In the genomic region with DNA sequence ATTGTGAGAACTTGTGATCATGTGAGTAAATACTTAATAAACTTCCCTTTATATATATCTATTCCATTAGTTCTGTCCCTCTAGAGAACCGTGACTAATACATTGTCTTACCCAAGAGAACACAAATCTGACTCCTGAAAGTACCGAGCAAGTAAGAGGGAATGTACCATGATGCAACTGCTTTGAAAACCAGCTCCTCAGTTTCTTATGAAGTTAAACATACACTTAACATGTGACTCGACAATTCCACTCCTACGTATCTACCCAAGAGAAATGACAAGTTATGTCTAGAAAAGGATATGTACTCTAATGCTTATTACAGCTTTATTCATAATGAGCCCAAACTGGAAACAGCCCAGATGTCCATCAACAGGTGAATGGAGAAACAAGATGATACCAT, we compare ENCODE assay signal across 16 cellular contexts. TPM values are rescaled to one million over a fixed set of nuclear protein-coding genes. Genes with fewer than 3 reads are reported as not detected.
A peak's percentile ranks its signal among the peaks of the same experiment; 100 is the strongest.
DNase-seq lines count a peak whose midpoint lies in the region; TF ChIP-seq lines count a peak whose summit lies in the region.
"Had no signal": no experiment of that assay in that cellular context is flagged by ENCODE, and none has a peak within 500 bp of the region (broad histone marks: within the 10 kb centered on the region; RNA-seq: fewer than 3 reads in every experiment).

No MANE protein-coding gene starts in this region.

- intact Hi-C loops in MCF 10A (cut with micrococcal nuclease), result no loop called here
- intact Hi-C loops in breast epithelium (cut with DNase I; ENCODE audit: low total_unique reads), result no loop called here
- intact Hi-C loops in activated T-helper 1 cell treated with anti-CD3 and anti-CD28 coated beads, Interleukin-12 subunit alpha, Interleukin-12 subunit beta, Interleukin-2, Interleukin-4 antibody, amounts not matched to agents 30 ng/mL and 10 ng/mL and 1 ng/mL, durations not matched to agents 14 hours and 24 hours and 36 hours (cut with micrococcal nuclease), result no loop called here
- intact Hi-C loops in cardiac septum (cut with DNase I), result no loop called here

- TF ChIP-seq CTCF in MCF 10A (IDR thresholded peaks at IDR 0.05; ENCODE audit: unreplicated experiment) (no peak), breast epithelium (IDR thresholded peaks at IDR 0.05) (no peak), fibroblast of the aortic adventitia (IDR thresholded peaks at IDR 0.05; ENCODE audit: insufficient read depth, low read length) (no peak)

- H3K27ac ChIP-seq in breast epithelium, result no peak overlapping the region
- H3K27ac ChIP-seq: SJCRH30 had no signal

- BruUV-seq in MCF 10A (replicated peaks; lab: Mats Ljungman, UMichigan), result no TSS peak

- POLR2A ChIA-PET in MCF 10A (lab: Yijun Ruan, JAX), result interaction anchor here (0.6 to 1.1 kb wide), 4 partner anchors 11 to 41 kb away, joined by 3 read pairs; no protein-coding TSS in a partner anchor

- H3K36me3 Mint-ChIP-seq in MCF 10A (ENCODE audit: insufficient read depth, unreplicated experiment), result peaks cover 5% of the 10 kb centered on the region
- no peaks in the 10 kb centered on the region for H3K36me3 Mint-ChIP-seq in activated T-helper 1 cell treated with anti-CD3 and anti-CD28 coated beads, Interleukin-12 subunit alpha, Interleukin-12 subunit beta, Interleukin-2, Interleukin-4 antibody, amounts not matched to agents 30 ng/mL and 10 ng/mL and 1 ng/mL, durations not matched to agents 14 hours and 24 hours and 36 hours (ENCODE audit: low read depth)

- H3K4me3 ChIP-seq in breast epithelium, result no peak overlapping the region
- no peak overlapping the region for H3K4me3 ChIP-seq in fibroblast of the aortic adventitia (ENCODE audit: low read depth, low read length)
- H3K4me3 ChIP-seq: SJCRH30 had no signal

- peaks cover 8% of the 10 kb centered on the region for H3K9me3 Mint-ChIP-seq in MCF 10A (ENCODE audit: unreplicated experiment)
- H3K9me3 Mint-ChIP-seq in activated T-helper 1 cell treated with anti-CD3 and anti-CD28 coated beads, Interleukin-12 subunit alpha, Interleukin-12 subunit beta, Interleukin-2, Interleukin-4 antibody, amounts not matched to agents 30 ng/mL and 10 ng/mL and 1 ng/mL, durations not matched to agents 14 hours and 24 hours and 36 hours, result no peaks in the 10 kb centered on the region

- no peak overlapping the region for H3K4me3 Mint-ChIP-seq in MCF 10A (ENCODE audit: unreplicated experiment)
- H3K4me3 Mint-ChIP-seq in activated T-helper 1 cell treated with anti-CD3 and anti-CD28 coated beads, Interleukin-12 subunit alpha, Interleukin-12 subunit beta, Interleukin-2, Interleukin-4 antibody, amounts not matched to agents 30 ng/mL and 10 ng/mL and 1 ng/mL, durations not matched to agents 14 hours and 24 hours and 36 hours, result no peak overlapping the region

- H3K36me3 ChIP-seq in breast epithelium, result no peaks in the 10 kb centered on the region
- H3K36me3 ChIP-seq: SJCRH30 had no signal

- CTCF ChIA-PET in MCF 10A (lab: Yijun Ruan, JAX), result interaction anchor here (0.6 to 1.6 kb wide), 3 partner anchors 19 to 118 kb away, joined by 5 to 6 read pairs (median 5); no protein-coding TSS in a partner anchor

- no peak overlapping the region for H3K27ac Mint-ChIP-seq in MCF 10A (ENCODE audit: low read depth, unreplicated experiment)
- peak overlapping the region; percentile 6 for H3K27ac Mint-ChIP-seq in activated T-helper 1 cell treated with anti-CD3 and anti-CD28 coated beads, Interleukin-12 subunit alpha, Interleukin-12 subunit beta, Interleukin-2, Interleukin-4 antibody, amounts not matched to agents 30 ng/mL and 10 ng/mL and 1 ng/mL, durations not matched to agents 14 hours and 24 hours and 36 hours

- peaks cover 24% of the 10 kb centered on the region for H3K4me1 Mint-ChIP-seq in MCF 10A (ENCODE audit: insufficient read depth, unreplicated experiment)
- peaks cover 33% of the 10 kb centered on the region for H3K4me1 Mint-ChIP-seq in activated T-helper 1 cell treated with anti-CD3 and anti-CD28 coated beads, Interleukin-12 subunit alpha, Interleukin-12 subunit beta, Interleukin-2, Interleukin-4 antibody, amounts not matched to agents 30 ng/mL and 10 ng/mL and 1 ng/mL, durations not matched to agents 14 hours and 24 hours and 36 hours (ENCODE audit: low read depth)

- H3K27me3 Mint-ChIP-seq in MCF 10A (ENCODE audit: insufficient read depth, unreplicated experiment), result no peaks in the 10 kb centered on the region
- no peaks in the 10 kb centered on the region for H3K27me3 Mint-ChIP-seq in activated T-helper 1 cell treated with anti-CD3 and anti-CD28 coated beads, Interleukin-12 subunit alpha, Interleukin-12 subunit beta, Interleukin-2, Interleukin-4 antibody, amounts not matched to agents 30 ng/mL and 10 ng/mL and 1 ng/mL, durations not matched to agents 14 hours and 24 hours and 36 hours (ENCODE audit: insufficient read depth)

- DNase-seq in MCF 10A (ENCODE audit: unreplicated experiment) (peak; percentile 47), breast epithelium (ENCODE audit: low spot score in 2 of 2) (no peak), fibroblast of the aortic adventitia (ENCODE audit: low read depth) (peak; percentile 91), NCI-H526 (lab: John Stamatoyannopoulos, UW) (no peak), cardiac septum (ENCODE audit: low spot score) (no peak), H4 (ENCODE audit: low spot score) (no peak), HuH-7.5 (ENCODE audit: low spot score) (no peak)
- no peak for DNase-seq in activated T-helper 1 cell treated with anti-CD3 and anti-CD28 coated beads, Interleukin-12 subunit alpha, Interleukin-12 subunit beta, Interleukin-2, Interleukin-4 antibody, amounts not matched to agents 30 ng/mL and 10 ng/mL and 1 ng/mL, durations not matched to agents 14 hours and 24 hours and 36 hours (ENCODE audit: low spot score)
- DNase-seq: C1 segment of cervical spinal cord; central memory CD4-positive, alpha-beta T cell; NCI-H1105 treated with DMSO at 0.1 percent for 48 hours; NCI-H510A; SJCRH30; stimulated activated CD4-positive, alpha-beta T cell treated with anti-CD3 and anti-CD28 coated beads, Interleukin-2, amount 100 ng/mL, for 24 hours had no signal

- no peaks in the 10 kb centered on the region for H3K9me3 ChIP-seq in breast epithelium
- H3K9me3 ChIP-seq: SJCRH30 had no signal

- H3K27me3 ChIP-seq in breast epithelium, result no peaks in the 10 kb centered on the region
- H3K27me3 ChIP-seq: SJCRH30 had no signal

- no peak for TF ChIP-seq POLR2A in breast epithelium (IDR thresholded peaks at IDR 0.05)

- H3K4me1 ChIP-seq in breast epithelium, result no peaks in the 10 kb centered on the region
- H3K4me1 ChIP-seq: SJCRH30 had no signal

RNA-seq across cellular contexts. Expression of gene GJD3, which starts 8.8 kb away (rescaled TPM):
- total RNA-seq in MCF 10A (2022), result not detected in 2 replicates
- not detected for total RNA-seq in breast epithelium
- total RNA-seq in activated T-helper 1 cell treated with anti-CD3 and anti-CD28 coated beads, Interleukin-12 subunit alpha, Interleukin-12 subunit beta, Interleukin-2, Interleukin-4 antibody, amounts not matched to agents 30 ng/mL and 10 ng/mL and 1 ng/mL, durations not matched to agents 14 hours and 24 hours and 36 hours, result 0.44 and 0.56 TPM in 2 replicates
- 5.9 TPM in 1 of 2 replicates, not detected in the other for total RNA-seq in fibroblast of the aortic adventitia (ENCODE audit: low replicate concordance)
- 2.6 TPM for total RNA-seq in cardiac septum
- total RNA-seq in H4 (2014; rRNA removed; shearing (Covaris generic)), result not detected in 2 replicates
- total RNA-seq: epithelial cell of proximal tubule, HT-29, SJCRH30 had no signal

RNA-seq across cellular contexts. Expression of gene TOP2A, which starts 44.4 kb away (rescaled TPM):
- 100 and 151 TPM in 2 replicates for total RNA-seq in MCF 10A (2022)
- 1 to 10 TPM; 2.0 to 6.4 (median 2.5) TPM for total RNA-seq in breast epithelium
- total RNA-seq in activated T-helper 1 cell treated with anti-CD3 and anti-CD28 coated beads, Interleukin-12 subunit alpha, Interleukin-12 subunit beta, Interleukin-2, Interleukin-4 antibody, amounts not matched to agents 30 ng/mL and 10 ng/mL and 1 ng/mL, durations not matched to agents 14 hours and 24 hours and 36 hours, result 161 and 174 TPM in 2 replicates
- 25.3 and 145 TPM in 2 replicates for total RNA-seq in fibroblast of the aortic adventitia (ENCODE audit: low replicate concordance)
- total RNA-seq in cardiac septum, result 0.51 TPM
- 194 and 219 TPM in 2 replicates for total RNA-seq in H4 (2014; rRNA removed; shearing (Covaris generic))

Comparison
In these comparisons a context has a peak if more than half of its experiments do, and no peak if none do; other contexts are left out.
1. DNase-seq: peak in MCF 10A (single experiment) and fibroblast of the aortic adventitia (single experiment); none in breast epithelium (0 of 2), activated T-helper 1 cell treated with anti-CD3 and anti-CD28 coated beads, Interleukin-12 subunit alpha, Interleukin-12 subunit beta, Interleukin-2, Interleukin-4 antibody, amounts not matched to agents 30 ng/mL and 10 ng/mL and 1 ng/mL, durations not matched to agents 14 hours and 24 hours and 36 hours (single experiment), NCI-H526 (0 of 2), cardiac septum (single experiment), H4 (single experiment) and HuH-7.5 (single experiment).